In the genomic region with DNA sequence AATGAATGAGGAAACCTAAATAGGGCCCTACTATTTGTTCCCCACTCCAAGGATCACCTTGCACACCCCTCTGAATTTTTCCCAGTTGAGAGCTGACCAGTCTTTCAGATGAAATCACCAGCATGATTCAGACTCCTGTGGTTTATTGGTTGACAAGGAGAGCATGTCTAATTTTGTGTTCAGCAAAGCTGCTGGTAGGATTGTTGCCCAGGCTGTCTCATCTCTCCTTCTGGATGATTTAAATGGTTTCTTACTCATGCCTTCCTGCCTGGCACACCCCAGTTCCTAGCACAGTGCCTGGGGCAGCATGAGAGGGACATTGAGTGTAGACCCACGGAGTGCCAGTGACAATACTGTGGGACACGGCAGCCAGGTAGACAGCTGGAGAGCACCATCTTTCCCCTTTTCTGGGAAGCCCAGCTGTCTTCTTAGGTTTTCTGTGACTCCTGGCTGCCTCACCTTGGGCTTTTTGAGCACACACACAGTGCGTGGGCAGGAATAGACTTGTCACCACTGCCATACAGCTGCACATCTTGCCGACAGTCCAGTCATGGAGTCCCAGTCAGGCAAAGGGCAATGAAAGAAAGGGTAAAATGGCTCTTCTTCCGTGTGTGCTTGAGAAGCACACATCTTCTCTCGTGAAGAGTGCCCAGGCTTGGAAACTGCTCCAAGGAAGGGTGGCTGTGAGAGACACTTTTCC, we compare ENCODE assay signal across 13 cellular contexts. TPM values are rescaled to one million over a fixed set of nuclear protein-coding genes. Genes with fewer than 3 reads are reported as not detected.
DNase-seq lines count a peak whose midpoint lies in the region; ATAC-seq and TF ChIP-seq lines count a peak whose summit lies in the region.
"Had no signal": no experiment of that assay in that cellular context is flagged by ENCODE, and none has a peak within 500 bp of the region (broad histone marks: within the 10 kb centered on the region; RNA-seq: fewer than 3 reads in every experiment).

No MANE protein-coding gene starts in this region.

- no peak for TF ChIP-seq POLR2A in gastroesophageal sphincter (IDR thresholded peaks at IDR 0.05)

- H3K27ac ChIP-seq in right atrium auricular region (peak overlapping the region in 1 of 2 donors; percentile 66), gastroesophageal sphincter (no peak overlapping the region)
- H3K27ac ChIP-seq: SK-N-MC had no signal

- TF ChIP-seq EP300 in gastroesophageal sphincter (IDR thresholded peaks at IDR 0.05), result no peak

- intact Hi-C loops in left ventricle myocardium superior (cut with micrococcal nuclease), result no loop called here

- no peaks in the 10 kb centered on the region for H3K27me3 ChIP-seq in right atrium auricular region
- peaks cover 17% of the 10 kb centered on the region for H3K27me3 ChIP-seq in gastroesophageal sphincter

- H3K9me3 ChIP-seq in right atrium auricular region (no peaks in the 10 kb centered on the region), gastroesophageal sphincter (no peaks in the 10 kb centered on the region)

- no peak overlapping the region for H3K4me3 ChIP-seq in right atrium auricular region
- no peak overlapping the region for H3K4me3 ChIP-seq in gastroesophageal sphincter
- H3K4me3 ChIP-seq: SK-N-MC had no signal

- ATAC-seq in left ventricle myocardium superior, result peak; percentile 67
- ATAC-seq in gastroesophageal sphincter, result peak; percentile 34
- ATAC-seq in HG03175 (IDR thresholded peaks at IDR 0.05; ENCODE audit: unreplicated experiment), result no peak
- no peak for ATAC-seq in HG03354 (IDR thresholded peaks at IDR 0.05; ENCODE audit: poor library complexity, severe bottlenecking, unreplicated experiment)

- DNase-seq in left ventricle myocardium superior (no peak), right atrium auricular region (ENCODE audit: low spot score) (no peak), SW480 (ENCODE audit: low spot score) (peak; percentile 36), NAMALWA (ENCODE audit: low spot score) (no peak), superior temporal gyrus (ENCODE audit: extremely low spot score) (no peak)
- DNase-seq: activated naive CD4-positive, alpha-beta T cell treated with anti-CD3 and anti-CD28 coated beads, Interleukin-2, amount 10 ng/mL, durations not matched to agents 7 days and 5 days; GF-D8; NCI-H510A had no signal

- TF ChIP-seq CTCF in right atrium auricular region (IDR thresholded peaks at IDR 0.05) (no peak), gastroesophageal sphincter (IDR thresholded peaks at IDR 0.05) (no peak)

- H3K36me3 ChIP-seq in right atrium auricular region (no peaks in the 10 kb centered on the region), gastroesophageal sphincter (no peaks in the 10 kb centered on the region)

- WGBS in gastroesophageal sphincter (ENCODE audit: low coverage in 1 of 2), 2 donors, result 79 to 100% methylated on average over 3 to 4 of the region's 6 CpGs

- H3K4me1 ChIP-seq in right atrium auricular region, result no peaks in the 10 kb centered on the region
- no peaks in the 10 kb centered on the region for H3K4me1 ChIP-seq in gastroesophageal sphincter

RNA-seq across cellular contexts. Expression of a gene that starts 12.3 kb away (rescaled TPM):
- total RNA-seq in left ventricle myocardium superior, result 12.1 TPM
- 1 to 10 TPM; 3.2 to 5.9 TPM for total RNA-seq in right atrium auricular region
- total RNA-seq in gastroesophageal sphincter, result 1 to 10 TPM in 3 of 4 donors, under 1 TPM in 1; 0.13 to 2.1 (median 1.3) TPM
- total RNA-seq: dermis microvascular lymphatic vessel endothelial cell had no signal

Comparison
In these comparisons a context has a peak if more than half of its experiments do, and no peak if none do; other contexts are left out.
1. ATAC-seq: peak in left ventricle myocardium superior (single experiment) and gastroesophageal sphincter (single experiment); none in HG03175 (single experiment) and HG03354 (single experiment).